Comparison of ENCODE assay signal across 8 cellular contexts in the genomic region with DNA sequence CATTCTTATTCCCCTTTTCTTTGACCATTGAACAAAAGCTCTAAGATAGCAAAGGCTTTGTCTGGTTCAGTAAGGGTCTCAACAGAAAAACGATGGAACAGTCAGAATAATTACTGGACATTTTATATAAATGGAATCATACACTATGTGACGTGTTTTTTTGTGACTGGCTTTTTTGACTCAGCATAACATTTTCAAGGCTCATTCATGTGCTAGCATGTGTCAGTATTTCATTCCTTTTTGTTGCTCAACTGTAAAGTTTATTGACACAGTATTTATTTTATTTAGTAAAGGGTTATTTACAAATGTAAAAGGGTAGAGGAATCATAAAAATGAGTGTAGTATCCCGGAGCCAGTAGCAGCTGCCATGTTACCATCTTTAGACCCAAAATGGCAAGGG.
"Had no signal": no experiment of that assay in that cellular context is flagged by ENCODE, and none has a peak within 500 bp of the region (broad histone marks: within the 10 kb centered on the region; RNA-seq: fewer than 3 reads in every experiment).

No MANE protein-coding gene starts in this region.

- FAIRE-seq: G401.6, GM12878, GM12891, GM12892, GM18507, GM19239 had no signal

- H3K4me3 ChIP-seq: GM12878 had no signal

- DNase-seq: GDM1, GF-D8 had no signal
